In the genomic region with DNA sequence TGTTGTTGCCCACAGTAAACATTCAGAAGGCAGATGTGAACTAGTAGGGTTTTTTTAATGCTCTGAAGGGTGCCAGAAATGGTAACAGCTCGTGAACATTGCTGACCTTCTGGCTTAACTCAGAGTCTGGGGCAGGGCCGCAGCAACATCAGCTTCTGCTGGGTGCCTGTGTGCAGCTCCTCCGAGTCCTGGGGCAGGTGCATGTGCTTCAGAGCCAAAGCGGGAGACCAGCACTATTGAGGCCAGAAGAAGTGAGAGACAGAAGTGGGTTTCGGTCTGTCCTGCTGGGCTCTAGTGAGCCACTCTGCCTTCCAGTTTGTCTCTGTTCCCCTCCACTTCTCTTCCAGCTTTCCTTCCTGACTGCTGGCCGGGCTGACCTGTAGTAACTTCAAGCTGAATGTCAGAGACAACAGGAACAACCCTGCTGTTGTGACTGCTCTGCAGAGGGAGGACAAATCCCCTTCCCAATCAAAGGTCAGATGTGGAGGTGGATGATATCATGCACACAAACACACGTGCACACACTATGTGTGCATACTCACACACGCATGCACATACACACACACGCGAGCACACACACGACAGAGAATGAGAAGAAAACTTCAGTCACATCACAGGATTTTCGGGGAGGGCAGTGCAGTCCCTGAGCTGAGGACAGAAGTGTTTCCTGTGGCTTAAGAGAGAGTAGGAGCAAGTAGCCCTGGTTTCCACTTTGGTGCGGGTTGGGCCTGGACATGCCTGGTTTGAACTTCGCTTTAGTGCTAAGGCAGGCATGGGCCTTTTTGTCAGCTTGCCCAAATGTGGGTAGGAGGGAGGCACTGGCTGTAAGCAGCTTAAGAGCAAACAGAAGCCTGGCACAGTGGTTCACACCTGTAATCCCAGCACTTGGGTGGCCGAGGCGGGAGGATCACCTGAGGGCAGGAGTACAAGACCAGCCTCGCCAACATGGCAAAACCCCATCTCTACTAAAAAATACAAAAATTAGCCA, we compare ENCODE assay signal across 12 cellular contexts. TPM values are rescaled to one million over a fixed set of nuclear protein-coding genes. Genes with fewer than 3 reads are reported as not detected.
DNase-seq lines count a peak whose midpoint lies in the region; ATAC-seq lines count a peak whose summit lies in the region.
"Not testable (repeated sequence)": the region's sequence is repeated elsewhere in the genome, so short reads cannot be mapped to it uniquely, and the experiment has no call there.
"Had no signal": no experiment of that assay in that cellular context is flagged by ENCODE, and none has a peak within 500 bp of the region (broad histone marks: within the 10 kb centered on the region; RNA-seq: fewer than 3 reads in every experiment).

No MANE protein-coding gene starts in this region.

- not testable (repeated sequence) for H2AK5ac ChIP-seq in mesenchymal stem cell (ENCODE audit: low read length, severe bottlenecking); neuronal stem cell (ENCODE audit: low read depth, low read length)

- H3K23ac ChIP-seq in mesenchymal stem cell (ENCODE audit: low read length in 2 of 2); neuronal stem cell (ENCODE audit: low read depth, low read length, poor library complexity): not testable (repeated sequence)

- H2BK15ac ChIP-seq in mesenchymal stem cell (ENCODE audit: low read depth, poor library complexity, severe bottlenecking); neuronal stem cell (ENCODE audit: low read length): not testable (repeated sequence)

- not testable (repeated sequence) for H3K9me3 ChIP-seq in mesenchymal stem cell (ENCODE audit: control insufficient read depth, low read length); neuronal stem cell (replicated peaks in 1 of 2; ENCODE audit: control insufficient read depth in 2 of 2, insufficient read depth in 1 of 2, low read depth in 1 of 2, low read length in 2 of 2)

- not testable (repeated sequence) for H3K4me3 Mint-ChIP-seq in activated CD8-positive, alpha-beta T cell treated with anti-CD3 and anti-CD28 coated beads, Interleukin-2, amount 10 ng/mL, durations not matched to agents 7 days and 5 days; central memory CD8-positive, alpha-beta T cell

- not testable (repeated sequence) for H3K9me3 Mint-ChIP-seq in activated CD8-positive, alpha-beta T cell treated with anti-CD3 and anti-CD28 coated beads, Interleukin-2, amount 10 ng/mL, durations not matched to agents 7 days and 5 days (ENCODE audit: insufficient read depth); central memory CD8-positive, alpha-beta T cell

- POLR2A ChIA-PET in activated CD8-positive, alpha-beta T cell treated with anti-CD3 and anti-CD28 coated beads, Interleukin-2, amount 10 ng/mL, durations not matched to agents 7 days and 5 days (lab: Charles Lee) = interaction anchor here (0.7 kb wide), 1 partner anchor 79 kb away, joined by 3 read pairs; no protein-coding TSS in a partner anchor

- H2BK120ac ChIP-seq in mesenchymal stem cell (ENCODE audit: low read depth, low read length); neuronal stem cell (ENCODE audit: low read depth, low read length): not testable (repeated sequence)

- H3K4me1 Mint-ChIP-seq in activated CD8-positive, alpha-beta T cell treated with anti-CD3 and anti-CD28 coated beads, Interleukin-2, amount 10 ng/mL, durations not matched to agents 7 days and 5 days (ENCODE audit: low read depth); central memory CD8-positive, alpha-beta T cell: not testable (repeated sequence)

- H3K79me1 ChIP-seq in mesenchymal stem cell (replicated peaks; ENCODE audit: low read length, poor library complexity, severe bottlenecking); neuronal stem cell (ENCODE audit: low read depth, low read length): not testable (repeated sequence)

- H3K27ac Mint-ChIP-seq in activated CD8-positive, alpha-beta T cell treated with anti-CD3 and anti-CD28 coated beads, Interleukin-2, amount 10 ng/mL, durations not matched to agents 7 days and 5 days = peak overlapping the region; percentile 0
- H3K27ac Mint-ChIP-seq in central memory CD8-positive, alpha-beta T cell (ENCODE audit: low read depth) = peak overlapping the region; percentile 36

- not testable (repeated sequence) for H3K36me3 Mint-ChIP-seq in activated CD8-positive, alpha-beta T cell treated with anti-CD3 and anti-CD28 coated beads, Interleukin-2, amount 10 ng/mL, durations not matched to agents 7 days and 5 days (ENCODE audit: low read depth); central memory CD8-positive, alpha-beta T cell (ENCODE audit: insufficient read depth)

- H3K4me2 ChIP-seq in mesenchymal stem cell (ENCODE audit: low read length, poor library complexity, severe bottlenecking); neuronal stem cell (ENCODE audit: insufficient read depth, low read length, poor library complexity, severe bottlenecking): not testable (repeated sequence)

- not testable (repeated sequence) for H3K4me1 ChIP-seq in mesenchymal stem cell (ENCODE audit: control insufficient read depth, insufficient read depth, low read depth, low read length); neuronal stem cell (ENCODE audit: control insufficient read depth in 2 of 2, insufficient read depth in 1 of 2, low read depth in 1 of 2, low read length in 2 of 2)

- WGBS in mesenchymal stem cell = 92% methylated on average over 12 of the region's 17 CpGs
- no CpG with 5 or more reads among the region's 17 CpGs for WGBS in neuronal stem cell (ENCODE audit: extremely low coverage in 2 of 2, insufficient read length in 2 of 2, insufficient replicate concordance in 1 of 2), 2 donors

- H3K14ac ChIP-seq in mesenchymal stem cell (ENCODE audit: low read length in 2 of 2); neuronal stem cell (ENCODE audit: low read length): not testable (repeated sequence)

- H3K4ac ChIP-seq in mesenchymal stem cell (ENCODE audit: low read depth in 1 of 2, low read length in 2 of 2); neuronal stem cell (ENCODE audit: low read length): not testable (repeated sequence)

- H4K91ac ChIP-seq in mesenchymal stem cell (ENCODE audit: low read length); neuronal stem cell (ENCODE audit: low read depth, low read length, poor library complexity): not testable (repeated sequence)

- H2BK5ac ChIP-seq in mesenchymal stem cell (ENCODE audit: low read depth, low read length, poor library complexity, severe bottlenecking); neuronal stem cell (ENCODE audit: low read length): not testable (repeated sequence)

- H3K27me3 ChIP-seq in mesenchymal stem cell (ENCODE audit: control insufficient read depth in 1 of 2, insufficient read depth in 1 of 2, low read length in 2 of 2); neuronal stem cell (ENCODE audit: control insufficient read depth in 3 of 3, insufficient read depth in 3 of 3, low read depth in 1 of 3, low read length in 3 of 3): not testable (repeated sequence)

- not testable (repeated sequence) for H3K27me3 Mint-ChIP-seq in activated CD8-positive, alpha-beta T cell treated with anti-CD3 and anti-CD28 coated beads, Interleukin-2, amount 10 ng/mL, durations not matched to agents 7 days and 5 days (ENCODE audit: low read depth); central memory CD8-positive, alpha-beta T cell

- not testable (repeated sequence) for H4K8ac ChIP-seq in mesenchymal stem cell (ENCODE audit: low read length); neuronal stem cell (ENCODE audit: low read depth, low read length)

- not testable (repeated sequence) for H3K9ac ChIP-seq in mesenchymal stem cell (ENCODE audit: low read length); neuronal stem cell (ENCODE audit: low read depth, low read length, poor library complexity)

- H2BK12ac ChIP-seq in mesenchymal stem cell (ENCODE audit: low read length in 2 of 2); neuronal stem cell (ENCODE audit: low read length): not testable (repeated sequence)

- CTCF ChIA-PET in activated CD8-positive, alpha-beta T cell treated with anti-CD3 and anti-CD28 coated beads, Interleukin-2, amount 10 ng/mL, durations not matched to agents 7 days and 5 days (lab: Charles Lee) = not testable (repeated sequence)

- peak; percentile 15 for DNase-seq in RPMI8226
- not testable (repeated sequence) for DNase-seq in activated CD8-positive, alpha-beta T cell treated with anti-CD3 and anti-CD28 coated beads, Interleukin-2, amount 10 ng/mL, durations not matched to agents 7 days and 5 days; central memory CD8-positive, alpha-beta T cell (ENCODE audit: low spot score in 2 of 2); mesenchymal stem cell; neuronal stem cell (ENCODE audit: low spot score)

- not testable (repeated sequence) for H3K36me3 ChIP-seq in mesenchymal stem cell (ENCODE audit: control insufficient read depth in 1 of 2, insufficient read depth in 2 of 2, low read depth in 1 of 2, low read length in 2 of 2); neuronal stem cell (replicated peaks in 1 of 2; ENCODE audit: control insufficient read depth in 2 of 2, insufficient read depth in 2 of 2, low read length in 2 of 2)

- not testable (repeated sequence) for H3K18ac ChIP-seq in mesenchymal stem cell (ENCODE audit: low read depth in 1 of 2, low read length in 2 of 2); neuronal stem cell (ENCODE audit: low read length)

- not testable (repeated sequence) for H3K27ac ChIP-seq in mesenchymal stem cell (ENCODE audit: low read length, poor library complexity, severe bottlenecking); neuronal stem cell (replicated peaks; ENCODE audit: low read length)

- H2AFZ ChIP-seq in mesenchymal stem cell (ENCODE audit: low read depth, low read length) (peak overlapping the region; percentile 14), neuronal stem cell (ENCODE audit: low read length) (peak overlapping the region; percentile 69)

- peak; percentile 47 for ATAC-seq in GM18498 (IDR thresholded peaks at IDR 0.05; ENCODE audit: unreplicated experiment)
- peak; percentile 70 for ATAC-seq in HG03354 (IDR thresholded peaks at IDR 0.05; ENCODE audit: poor library complexity, severe bottlenecking, unreplicated experiment)
- ATAC-seq in activated CD8-positive, alpha-beta T cell treated with anti-CD3 and anti-CD28 coated beads, Interleukin-2, amount 10 ng/mL, durations not matched to agents 7 days and 5 days; central memory CD8-positive, alpha-beta T cell (replicated peaks; ENCODE audit: extremely low read depth, poor library complexity, severe bottlenecking): not testable (repeated sequence)

- not testable (repeated sequence) for H3K4me3 ChIP-seq in mesenchymal stem cell (ENCODE audit: insufficient read depth in 1 of 2, low read depth in 1 of 2, low read length in 2 of 2); neuronal stem cell (ENCODE audit: low read length in 2 of 2)

RNA-seq across cellular contexts. Expression of gene OLAH, which starts 19.4 kb away (rescaled TPM):
- under 1 TPM; 0.18 to 0.37 TPM for total RNA-seq in activated CD8-positive, alpha-beta T cell treated with anti-CD3 and anti-CD28 coated beads, Interleukin-2, amount 10 ng/mL, durations not matched to agents 7 days and 5 days
- 0.17 TPM for polyA plus RNA-seq in mesenchymal stem cell (2013, experiment 1 of 2)
- polyA plus RNA-seq in mesenchymal stem cell (2013, experiment 2 of 2) = 0.18 TPM
- not detected for polyA plus RNA-seq in neuronal stem cell (2013, experiment 1 of 2)
- not detected for polyA plus RNA-seq in neuronal stem cell (2013, experiment 2 of 2)
- total RNA-seq: CD8-positive, alpha-beta memory T cell; Daoy; H7; M059J had no signal
- polyA plus RNA-seq: CD8-positive, alpha-beta memory T cell; IgD-negative memory B cell had no signal
